1 cellular context compared by ENCODE assay signal in the genomic region with DNA sequence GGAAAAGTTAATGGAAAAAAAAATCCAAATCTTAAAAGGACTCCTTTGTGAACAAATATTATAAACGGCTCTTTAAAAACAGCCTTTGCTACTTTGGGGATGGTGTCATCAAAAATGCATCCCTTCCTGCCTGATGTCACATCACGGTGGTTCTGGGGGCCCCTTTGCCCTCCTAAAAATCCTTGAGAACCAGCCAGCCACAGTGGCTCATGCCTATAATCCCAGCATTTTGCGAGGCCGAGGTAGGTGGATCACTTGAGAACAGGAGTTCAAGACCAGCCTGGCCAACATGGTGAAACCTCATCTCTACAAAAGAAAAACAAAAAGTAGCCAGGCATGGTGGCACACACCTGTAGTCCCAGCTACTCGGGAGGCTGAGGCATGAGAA.
A peak's percentile ranks its signal among the peaks of the same experiment; 100 is the strongest.
TF ChIP-seq lines count a peak whose summit lies in the region.

No MANE protein-coding gene starts in this region.

TF ChIP-seq in GM12878, 131 proteins besides CTCF, POLR2A, EP300 and RAD21:
- no peak for TF ChIP-seq SPI1 (IDR thresholded peaks at IDR 0.05; ENCODE audit: borderline replicate concordance, insufficient read depth, low read depth, low read length)
- TF ChIP-seq POU2F2 (IDR thresholded peaks at IDR 0.05; ENCODE audit: borderline replicate concordance, low read depth, low read length), result 0 out of 3 replicates have a peak, but pooled peaks have one; percentile 4
TF ChIP-seq in GM12878: peak in this region for 1.
